Comparison of ENCODE assay signal across 28 cellular contexts in the genomic region with DNA sequence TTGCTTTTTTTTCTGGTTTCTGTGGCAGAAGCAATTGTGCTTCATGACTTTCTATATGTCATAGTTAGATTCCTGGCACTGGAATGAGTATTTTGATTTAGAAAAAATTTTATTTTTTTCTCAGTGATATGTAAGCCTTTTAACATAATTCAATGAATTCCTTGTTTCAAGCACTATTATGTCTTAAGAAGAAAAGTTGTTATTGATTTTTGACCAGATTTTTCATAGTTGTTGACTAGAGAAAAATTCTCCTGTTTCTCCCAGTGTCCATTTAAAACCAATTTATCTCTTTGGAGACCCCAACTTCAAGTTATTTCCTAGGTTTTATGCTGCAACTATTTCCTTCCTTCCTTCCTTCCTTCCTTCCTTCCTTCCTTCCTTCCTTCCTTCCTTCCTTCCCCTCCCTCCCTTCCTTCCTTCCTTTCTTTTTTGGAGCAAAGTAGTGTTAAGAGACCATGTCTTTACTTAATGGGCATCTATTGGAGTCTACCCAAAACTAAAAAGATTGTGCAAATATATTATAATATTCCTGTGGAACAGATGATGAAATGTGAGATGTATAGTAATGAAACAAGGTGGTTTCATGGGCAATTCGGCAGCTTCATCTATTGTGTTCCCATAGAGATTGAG.
"Had no signal": no experiment of that assay in that cellular context is flagged by ENCODE, and none has a peak within 500 bp of the region (broad histone marks: within the 10 kb centered on the region; RNA-seq: fewer than 3 reads in every experiment).

No MANE protein-coding gene starts in this region.

- H3K9me3 ChIP-seq: colonic mucosa, esophagus squamous epithelium, gastrocnemius medialis had no signal

- H3K4me3 ChIP-seq: colonic mucosa, coronary artery, dorsolateral prefrontal cortex, esophagus muscularis mucosa, esophagus squamous epithelium, gastrocnemius medialis, gastroesophageal sphincter, heart left ventricle, heart right ventricle, hepatocyte had no signal

- H3K27ac ChIP-seq: colonic mucosa, coronary artery, dorsolateral prefrontal cortex, epithelial cell of prostate, esophagus muscularis mucosa, esophagus squamous epithelium, foreskin keratinocyte, gastrocnemius medialis, gastroesophageal sphincter, heart left ventricle, heart right ventricle, hepatocyte had no signal

- H3K36me3 ChIP-seq: colonic mucosa, esophagus muscularis mucosa, esophagus squamous epithelium, gastrocnemius medialis, gastroesophageal sphincter, heart left ventricle, heart right ventricle had no signal

- H3K27me3 ChIP-seq: colonic mucosa, esophagus muscularis mucosa, esophagus squamous epithelium, foreskin keratinocyte, gastrocnemius medialis, gastroesophageal sphincter, heart left ventricle, heart right ventricle, hepatocyte had no signal

- FAIRE-seq: colon, endometrium, endothelial cell of umbilical vein, frontal cortex had no signal

- DNase-seq: colonic mucosa; cortex of kidney; dermis blood vessel endothelial cell; dorsolateral prefrontal cortex; effector CD4-positive, alpha-beta T cell; effector CD8-positive, alpha-beta T cell; effector memory CD4-positive, alpha-beta T cell; effector memory CD8-positive, alpha-beta T cell; endodermal cell; erythroblast; esophagus squamous epithelium; foreskin fibroblast; foreskin keratinocyte; foreskin melanocyte; gastrocnemius medialis; glutamatergic neuron; head of caudate nucleus; heart left ventricle; heart right ventricle had no signal

- H3K4me1 ChIP-seq: colonic mucosa, esophagus muscularis mucosa, esophagus squamous epithelium, foreskin keratinocyte, gastrocnemius medialis, gastroesophageal sphincter, heart left ventricle, heart right ventricle had no signal
